ENCODE assay signal across 10 cellular contexts in genomic region chr1:36154335-36154734, GRCh38. TPM values are rescaled to one million over a fixed set of nuclear protein-coding genes. Genes with fewer than 3 reads are reported as not detected.
DNase-seq lines count a peak whose midpoint lies in the region; ATAC-seq and TF ChIP-seq lines count a peak whose summit lies in the region.
"Had no signal": no experiment of that assay in that cellular context is flagged by ENCODE, and none has a peak within 500 bp of the region (broad histone marks: within the 10 kb centered on the region; RNA-seq: fewer than 3 reads in every experiment).

No MANE protein-coding gene starts in this region.

- H3K9ac ChIP-seq in KMS-11: no peak overlapping the region
- H3K9ac ChIP-seq: parathyroid adenoma had no signal

- H3K27me3 Mint-ChIP-seq in CD14-positive monocyte (ENCODE audit: low read depth in 3 of 3): peaks cover 0 to 2% (median 0%) of the 10 kb centered on the region in 3 donors
- H3K27me3 Mint-ChIP-seq in dendritic cell treated with granulocyte-macrophage colony-stimulating factor and Interleukin-4, amounts not matched to agents 40 ng/mL and 50 ng/mL, for 4 days: no peaks in the 10 kb centered on the region

- H3K27ac ChIP-seq in KMS-11 (no peak overlapping the region), foreskin keratinocyte (no peak overlapping the region)

- peaks cover 12 to 16% of the 10 kb centered on the region in 2 donors for H3K36me3 Mint-ChIP-seq in CD14-positive monocyte
- peaks cover 39% of the 10 kb centered on the region for H3K36me3 Mint-ChIP-seq in dendritic cell treated with granulocyte-macrophage colony-stimulating factor and Interleukin-4, amounts not matched to agents 40 ng/mL and 50 ng/mL, for 4 days (ENCODE audit: low read depth)

- no peak overlapping the region for H3K4me3 ChIP-seq in KMS-11 (IDR thresholded peaks at IDR 0.05; ENCODE audit: insufficient read depth, low read depth, low read length)
- H3K4me3 ChIP-seq in neuron (ENCODE audit: low read length): peak overlapping the region; percentile 90
- no peak overlapping the region for H3K4me3 ChIP-seq in lower leg skin (ENCODE audit: low read depth, poor library complexity, severe bottlenecking)

- no peaks in the 10 kb centered on the region for H4K20me1 ChIP-seq in KMS-11 (ENCODE audit: insufficient read depth)

- peaks cover 38% of the 10 kb centered on the region for H3K79me2 ChIP-seq in KMS-11 (ENCODE audit: insufficient read depth, low read depth)

- WGBS in lower leg skin, 2 donors: 91 to 95% methylated on average over 6 of the region's 6 CpGs

- peak overlapping the region; percentile 16 to 90 for H3K4me3 Mint-ChIP-seq in CD14-positive monocyte
- H3K4me3 Mint-ChIP-seq in dendritic cell treated with granulocyte-macrophage colony-stimulating factor and Interleukin-4, amounts not matched to agents 40 ng/mL and 50 ng/mL, for 4 days: no peak overlapping the region

- intact Hi-C loops in CD14-positive monocyte (cut with micrococcal nuclease) (no loop called here), lower leg skin (cut with DNase I; ENCODE audit: low total_unique reads) (no loop called here)
- intact Hi-C loops in dendritic cell treated with granulocyte-macrophage colony-stimulating factor and Interleukin-4, amounts not matched to agents 40 ng/mL and 50 ng/mL, for 4 days (cut with micrococcal nuclease): no loop called here

- ATAC-seq in foreskin keratinocyte (no peak), HG02759 (IDR thresholded peaks at IDR 0.05; ENCODE audit: unreplicated experiment) (no peak)
- ATAC-seq: GM12878 had no signal

- H2AFZ ChIP-seq in KMS-11 (ENCODE audit: low read depth) (no peak overlapping the region), neuron (ENCODE audit: low read depth, low read length) (no peak overlapping the region)

- H3K27me3 ChIP-seq in KMS-11 (ENCODE audit: insufficient read depth, low read depth) (no peaks in the 10 kb centered on the region), neuron (ENCODE audit: insufficient read depth, low read length) (no peaks in the 10 kb centered on the region), foreskin keratinocyte (no peaks in the 10 kb centered on the region)

- DNase-seq in CD14-positive monocyte (ENCODE audit: low spot score) (peak; percentile 15), foreskin keratinocyte (no peak), 8988T (no peak), lower leg skin (ENCODE audit: low spot score in 2 of 2) (no peak)

- TF ChIP-seq CTCF in CD14-positive monocyte (IDR thresholded peaks at IDR 0.05) (no peak), KMS-11 (conservative IDR thresholded peaks at IDR 0.05; ENCODE audit: low read depth, low read length) (no peak), foreskin keratinocyte (conservative IDR thresholded peaks at IDR 0.05) (no peak), lower leg skin (IDR thresholded peaks at IDR 0.05) (no peak)

- H3K27ac Mint-ChIP-seq in CD14-positive monocyte: peak overlapping the region in 6 of 7 donors; percentile 7 to 94 (median 63)
- peak overlapping the region; percentile 97 for H3K27ac Mint-ChIP-seq in dendritic cell treated with granulocyte-macrophage colony-stimulating factor and Interleukin-4, amounts not matched to agents 40 ng/mL and 50 ng/mL, for 4 days

- H3K9me3 ChIP-seq in neuron (ENCODE audit: low read length): no peaks in the 10 kb centered on the region

- peak overlapping the region; percentile 97; the same call in 1 of the 2 replicates for H3K4me2 ChIP-seq in KMS-11

- no peaks in the 10 kb centered on the region for H3K9me3 Mint-ChIP-seq in CD14-positive monocyte
- H3K9me3 Mint-ChIP-seq in dendritic cell treated with granulocyte-macrophage colony-stimulating factor and Interleukin-4, amounts not matched to agents 40 ng/mL and 50 ng/mL, for 4 days: no peaks in the 10 kb centered on the region

- H3K36me3 ChIP-seq in KMS-11 (ENCODE audit: insufficient read depth) (no peaks in the 10 kb centered on the region), neuron (ENCODE audit: insufficient read depth, low read length) (peaks cover 3% of the 10 kb centered on the region)

- H3K4me1 Mint-ChIP-seq in CD14-positive monocyte: peaks cover 69% of the 10 kb centered on the region
- H3K4me1 Mint-ChIP-seq in dendritic cell treated with granulocyte-macrophage colony-stimulating factor and Interleukin-4, amounts not matched to agents 40 ng/mL and 50 ng/mL, for 4 days (ENCODE audit: low read depth): peaks cover 77% of the 10 kb centered on the region

- peaks cover 56% of the 10 kb centered on the region for H3K4me1 ChIP-seq in KMS-11 (ENCODE audit: low read depth, poor library complexity, severe bottlenecking)
- H3K4me1 ChIP-seq in neuron (ENCODE audit: insufficient read depth, low read length): peaks cover 46% of the 10 kb centered on the region
- H3K4me1 ChIP-seq in foreskin keratinocyte: peaks cover 24% of the 10 kb centered on the region

- no peak for TF ChIP-seq POLR2A in lower leg skin (IDR thresholded peaks at IDR 0.05)

RNA-seq across cellular contexts. Expression of gene MAP7D1, which starts 1.6 kb away (rescaled TPM):
- polyA plus RNA-seq in CD14-positive monocyte (10 to 100 TPM; 12.3 to 13.6 TPM), foreskin keratinocyte (259 and 272 TPM in 2 replicates)
- total RNA-seq in foreskin keratinocyte (207 and 209 TPM in 2 replicates), lower leg skin (100 to 1,000 TPM; 115 to 171 (median 153) TPM)

RNA-seq across cellular contexts. Expression of gene TRAPPC3, which starts 5.0 kb away (rescaled TPM):
- polyA plus RNA-seq in CD14-positive monocyte (100 to 1,000 TPM; 125 to 136 TPM), foreskin keratinocyte (142 and 153 TPM in 2 replicates)
- total RNA-seq in foreskin keratinocyte (115 and 121 TPM in 2 replicates), lower leg skin (100 to 1,000 TPM in 2 of 4 donors, 10 to 100 TPM in 2; 78.3 to 113 (median 104) TPM)

RNA-seq across cellular contexts. Expression of gene COL8A2, which starts 29.3 kb away (rescaled TPM):
- 1 to 10 TPM in 1 of 2 donors, under 1 TPM in 1; 0.90 to 1.6 TPM for polyA plus RNA-seq in CD14-positive monocyte
- total RNA-seq in foreskin keratinocyte: 0.68 and 0.78 TPM in 2 replicates
- 0.27 and 0.41 TPM in 2 replicates for polyA plus RNA-seq in foreskin keratinocyte
- 1 to 10 TPM; 4.8 to 9.8 (median 7.6) TPM for total RNA-seq in lower leg skin
- total RNA-seq: GM12878 had no signal
